22 cellular contexts compared by ENCODE assay signal in the genomic region with DNA sequence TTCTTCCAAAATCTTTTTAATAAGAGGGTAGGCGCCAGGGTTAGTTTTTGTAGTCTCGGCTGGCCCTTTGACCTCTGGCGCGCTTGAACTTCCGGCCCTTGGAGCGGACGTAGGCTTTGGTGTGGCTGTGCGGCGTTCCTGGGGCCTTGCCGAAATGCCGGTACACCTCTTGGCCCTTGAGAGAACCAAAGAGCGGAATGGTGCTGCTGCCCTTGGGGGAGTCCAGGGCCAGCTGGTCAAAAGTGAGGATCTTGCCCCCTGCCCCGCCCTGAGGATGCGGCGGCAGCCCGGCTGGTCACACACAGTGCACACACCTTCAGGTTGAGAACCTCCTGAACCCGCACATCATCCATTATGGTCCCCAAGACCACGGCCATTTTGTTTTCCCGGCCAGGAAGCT. TPM values are rescaled to one million over a fixed set of nuclear protein-coding genes. Genes with fewer than 3 reads are reported as not detected.
DNase-seq lines count a peak whose midpoint lies in the region; ATAC-seq and TF ChIP-seq lines count a peak whose summit lies in the region.
"Had no signal": no experiment of that assay in that cellular context is flagged by ENCODE, and none has a peak within 500 bp of the region (broad histone marks: within the 10 kb centered on the region; RNA-seq: fewer than 3 reads in every experiment).

No MANE protein-coding gene starts in this region.

- no peaks in the 10 kb centered on the region for H3K9me3 ChIP-seq in BLaER1 treated with 17β-estradiol and CSF1 and Interleukin-3, amounts not matched to agents 10 nM and 100 nM (replicated peaks in 1 of 11)
- no peaks in the 10 kb centered on the region for H3K9me3 ChIP-seq in spleen
- no peaks in the 10 kb centered on the region for H3K9me3 ChIP-seq in sigmoid colon
- H3K9me3 ChIP-seq: A549, BE2C, Caco-2 had no signal

- peak overlapping the region in 8 of 11 experiments; percentile 24 to 92 (median 60); a peak in 16 of 22 replicates for H3K4me2 ChIP-seq in BLaER1 treated with 17β-estradiol and CSF1 and Interleukin-3, amounts not matched to agents 10 nM and 100 nM
- H3K4me2 ChIP-seq: A549 had no signal

- no peaks in the 10 kb centered on the region for H4K20me1 ChIP-seq in BLaER1 treated with 17β-estradiol and CSF1 and Interleukin-3, amounts not matched to agents 10 nM and 100 nM

- 0 out of 2 replicates have a peak, but pooled peaks cover 3% of the 10 kb centered on the region for H3K36me3 Mint-ChIP-seq in WTC11
- H3K36me3 Mint-ChIP-seq in activated naive CD4-positive, alpha-beta T cell treated with anti-CD3 and anti-CD28 coated beads, Interleukin-2, amount 10 ng/mL, durations not matched to agents 7 days and 5 days = no peaks in the 10 kb centered on the region
- no peaks in the 10 kb centered on the region for H3K36me3 Mint-ChIP-seq in activated CD4-positive, alpha-beta T cell treated with anti-CD3 and anti-CD28 coated beads, Interleukin-2, amount 10 ng/mL, durations not matched to agents 24 days and 14 days (ENCODE audit: low read depth)
- H3K36me3 Mint-ChIP-seq: CD4-positive, CD25-positive, alpha-beta regulatory T cell; CD8-positive, alpha-beta T cell had no signal

- no peak overlapping the region for H3K9ac ChIP-seq in BLaER1 treated with 17β-estradiol and CSF1 and Interleukin-3, amounts not matched to agents 10 nM and 100 nM

- no peak for TF ChIP-seq CTCF in WTC11 (IDR thresholded peaks at IDR 0.05)
- TF ChIP-seq CTCF in spleen (IDR thresholded peaks at IDR 0.05 in 8 of 11, conservative IDR thresholded peaks at IDR 0.05 in 3 of 11) = no peak
- no peak for TF ChIP-seq CTCF in sigmoid colon (IDR thresholded peaks at IDR 0.05)

- DNase-seq in WTC11 (ENCODE audit: low spot score) = no peak
- DNase-seq in spleen = peak; percentile 41
- DNase-seq in activated naive CD4-positive, alpha-beta T cell treated with anti-CD3 and anti-CD28 coated beads, Interleukin-2, amount 10 ng/mL, durations not matched to agents 7 days and 5 days = no peak
- DNase-seq in sigmoid colon = no peak
- no peak for DNase-seq in GM03348 (ENCODE audit: low spot score)
- no peak for DNase-seq in activated CD4-positive, alpha-beta T cell treated with anti-CD3 and anti-CD28 coated beads, Interleukin-2, amount 10 ng/mL, durations not matched to agents 24 days and 14 days
- DNase-seq: 8988T; ACHN; AML-193; BE2C; Caco-2; CD4-positive, CD25-positive, alpha-beta regulatory T cell; CD8-positive, alpha-beta T cell; DMS 273 treated with DMSO at 0.1 percent for 48 hours; DMS79; EL; GDM1; H7; HCEC 1CT had no signal

- H3K27me3 Mint-ChIP-seq in WTC11 (ENCODE audit: low read depth) = peaks cover 9% of the 10 kb centered on the region
- H3K27me3 Mint-ChIP-seq in activated naive CD4-positive, alpha-beta T cell treated with anti-CD3 and anti-CD28 coated beads, Interleukin-2, amount 10 ng/mL, durations not matched to agents 7 days and 5 days = peaks cover 10% of the 10 kb centered on the region
- peaks cover 4% of the 10 kb centered on the region for H3K27me3 Mint-ChIP-seq in activated CD4-positive, alpha-beta T cell treated with anti-CD3 and anti-CD28 coated beads, Interleukin-2, amount 10 ng/mL, durations not matched to agents 24 days and 14 days

- peaks cover 13 to 70% (median 60%) of the 10 kb centered on the region in 10 experiments for H3K4me1 ChIP-seq in BLaER1 treated with 17β-estradiol and CSF1 and Interleukin-3, amounts not matched to agents 10 nM and 100 nM
- H3K4me1 ChIP-seq in spleen (peaks cover 0 to 6% (median 0%) of the 10 kb centered on the region in 6 donors), sigmoid colon (no peaks in the 10 kb centered on the region)
- H3K4me1 ChIP-seq: A549, Caco-2 had no signal

- WGBS in spleen, 5 donors = 89 to 98% (median 96%) methylated on average over 16 to 19 of the region's 19 CpGs
- WGBS in sigmoid colon, 2 donors = 92 to 95% methylated on average over 19 of the region's 19 CpGs

- H3K27ac ChIP-seq in BLaER1 treated with 17β-estradiol and CSF1 and Interleukin-3, amounts not matched to agents 10 nM and 100 nM = peak overlapping the region in 3 of 11 experiments; percentile 15 to 42 (median 42); a peak in 3 of 22 replicates
- H3K27ac ChIP-seq in spleen = no peak overlapping the region
- no peak overlapping the region for H3K27ac ChIP-seq in sigmoid colon
- H3K27ac ChIP-seq: A549, C4-2B had no signal

- H3K27ac Mint-ChIP-seq in WTC11 = no peak overlapping the region
- H3K27ac Mint-ChIP-seq in activated naive CD4-positive, alpha-beta T cell treated with anti-CD3 and anti-CD28 coated beads, Interleukin-2, amount 10 ng/mL, durations not matched to agents 7 days and 5 days = no peak overlapping the region
- no peak overlapping the region for H3K27ac Mint-ChIP-seq in activated CD4-positive, alpha-beta T cell treated with anti-CD3 and anti-CD28 coated beads, Interleukin-2, amount 10 ng/mL, durations not matched to agents 24 days and 14 days
- H3K27ac Mint-ChIP-seq: CD4-positive, CD25-positive, alpha-beta regulatory T cell; CD8-positive, alpha-beta T cell had no signal

- no peak for ATAC-seq in WTC11
- ATAC-seq: A549; CD8-positive, alpha-beta T cell had no signal

- POLR2A ChIA-PET in WTC11 (lab: Charles Lee) = no interaction called here

- 0 out of 2 replicates have a peak, but pooled peaks cover 2% of the 10 kb centered on the region for H3K9me3 Mint-ChIP-seq in WTC11
- H3K9me3 Mint-ChIP-seq in activated naive CD4-positive, alpha-beta T cell treated with anti-CD3 and anti-CD28 coated beads, Interleukin-2, amount 10 ng/mL, durations not matched to agents 7 days and 5 days = no peaks in the 10 kb centered on the region
- H3K9me3 Mint-ChIP-seq in activated CD4-positive, alpha-beta T cell treated with anti-CD3 and anti-CD28 coated beads, Interleukin-2, amount 10 ng/mL, durations not matched to agents 24 days and 14 days = no peaks in the 10 kb centered on the region
- H3K9me3 Mint-ChIP-seq: CD4-positive, CD25-positive, alpha-beta regulatory T cell; CD8-positive, alpha-beta T cell had no signal

- CTCF ChIA-PET in WTC11 (lab: Charles Lee) = interaction anchor here (1.0 to 1.3 kb wide), 2 partner anchors 23 to 49 kb away, joined by 3 read pairs; no protein-coding TSS in a partner anchor
- CTCF ChIA-PET in activated naive CD4-positive, alpha-beta T cell treated with anti-CD3 and anti-CD28 coated beads, Interleukin-2, amount 10 ng/mL, durations not matched to agents 7 days and 5 days (lab: Charles Lee) = no interaction called here

- intact Hi-C loops in spleen (cut with DNase I; ENCODE audit: low total_unique reads) (no loop called here), sigmoid colon (cut with DNase I) (no loop called here)
- intact Hi-C loops in activated CD4-positive, alpha-beta T cell treated with anti-CD3 and anti-CD28 coated beads, Interleukin-2, amount 10 ng/mL, durations not matched to agents 24 days and 14 days (cut with micrococcal nuclease) = no loop called here

- no peaks in the 10 kb centered on the region for H3K36me3 ChIP-seq in BLaER1 treated with 17β-estradiol and CSF1 and Interleukin-3, amounts not matched to agents 10 nM and 100 nM
- H3K36me3 ChIP-seq in spleen (no peaks in the 10 kb centered on the region), sigmoid colon (no peaks in the 10 kb centered on the region)
- H3K36me3 ChIP-seq: BE2C had no signal

- no peak overlapping the region for H3K4me3 ChIP-seq in BLaER1 treated with 17β-estradiol and CSF1 and Interleukin-3, amounts not matched to agents 10 nM and 100 nM
- H3K4me3 ChIP-seq in spleen (no peak overlapping the region), sigmoid colon (no peak overlapping the region)
- H3K4me3 ChIP-seq: A549 had no signal

- H3K4me3 Mint-ChIP-seq in WTC11 = no peak overlapping the region
- H3K4me3 Mint-ChIP-seq in activated naive CD4-positive, alpha-beta T cell treated with anti-CD3 and anti-CD28 coated beads, Interleukin-2, amount 10 ng/mL, durations not matched to agents 7 days and 5 days = no peak overlapping the region
- H3K4me3 Mint-ChIP-seq in activated CD4-positive, alpha-beta T cell treated with anti-CD3 and anti-CD28 coated beads, Interleukin-2, amount 10 ng/mL, durations not matched to agents 24 days and 14 days = no peak overlapping the region
- H3K4me3 Mint-ChIP-seq: CD4-positive, CD25-positive, alpha-beta regulatory T cell; CD8-positive, alpha-beta T cell had no signal

- TF ChIP-seq POLR2A in spleen (IDR thresholded peaks at IDR 0.05) (no peak), sigmoid colon (IDR thresholded peaks at IDR 0.05) (no peak)

- no peaks in the 10 kb centered on the region for H3K27me3 ChIP-seq in BLaER1 treated with 17β-estradiol and CSF1 and Interleukin-3, amounts not matched to agents 10 nM and 100 nM
- H3K27me3 ChIP-seq in spleen (replicated peaks in 1 of 7) (no peaks in the 10 kb centered on the region), sigmoid colon (no peaks in the 10 kb centered on the region)
- H3K27me3 ChIP-seq: BE2C had no signal

- TF ChIP-seq EP300 in sigmoid colon (IDR thresholded peaks at IDR 0.05) = no peak

- peaks cover 8% of the 10 kb centered on the region for H3K4me1 Mint-ChIP-seq in WTC11
- peaks cover 2% of the 10 kb centered on the region for H3K4me1 Mint-ChIP-seq in activated naive CD4-positive, alpha-beta T cell treated with anti-CD3 and anti-CD28 coated beads, Interleukin-2, amount 10 ng/mL, durations not matched to agents 7 days and 5 days
- no peaks in the 10 kb centered on the region for H3K4me1 Mint-ChIP-seq in activated CD4-positive, alpha-beta T cell treated with anti-CD3 and anti-CD28 coated beads, Interleukin-2, amount 10 ng/mL, durations not matched to agents 24 days and 14 days
- H3K4me1 Mint-ChIP-seq: CD4-positive, CD25-positive, alpha-beta regulatory T cell had no signal

TF ChIP-seq in WTC11, 78 proteins besides CTCF, POLR2A, EP300 and RAD21:
- TF ChIP-seq, protein P1, sequence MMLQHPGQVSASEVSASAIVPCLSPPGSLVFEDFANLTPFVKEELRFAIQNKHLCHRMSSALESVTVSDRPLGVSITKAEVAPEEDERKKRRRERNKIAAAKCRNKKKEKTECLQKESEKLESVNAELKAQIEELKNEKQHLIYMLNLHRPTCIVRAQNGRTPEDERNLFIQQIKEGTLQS (CRISPR knock-in tag; conservative IDR thresholded peaks at IDR 0.05) = no peak
- 0 out of 2 replicates have a peak, but pooled peaks have one; percentile 5 for TF ChIP-seq ZNF121 (CRISPR knock-in tag; IDR thresholded peaks at IDR 0.05)
TF ChIP-seq in WTC11: peak in this region for 1.

RNA-seq across cellular contexts. Expression of gene CHRNB4, which starts 20.0 kb away (rescaled TPM):
- 3.7 to 10.1 TPM (median 4.0 TPM) in 3 replicates for total RNA-seq in WTC11 (2021)
- 1 to 10 TPM in 1 of 7 donors, under 1 TPM in 6; 0.17 to 1.1 (median 0.28) TPM for total RNA-seq in spleen
- polyA plus RNA-seq in spleen = under 1 TPM; 0.07 to 0.22 (median 0.12) TPM
- 1 to 10 TPM in 3 of 4 donors, under 1 TPM in 1; 0.33 to 2.5 (median 1.4) TPM for total RNA-seq in sigmoid colon
- 1 to 10 TPM in 1 of 3 donors, not detected in 2; 1.1 TPM for polyA plus RNA-seq in sigmoid colon
- total RNA-seq in activated CD4-positive, alpha-beta T cell treated with anti-CD3 and anti-CD28 coated beads, Interleukin-2, amount 10 ng/mL, durations not matched to agents 24 days and 14 days = not detected in 2 replicates
- total RNA-seq: CD4-positive, CD25-positive, alpha-beta regulatory T cell; CD8-positive, alpha-beta T cell had no signal
- polyA plus RNA-seq: CD4-positive, CD25-positive, alpha-beta regulatory T cell had no signal

RNA-seq across cellular contexts. Expression of gene CHRNA3, which starts 40.2 kb away (rescaled TPM):
- total RNA-seq in WTC11 (2021) (2.2 to 4.4 TPM (median 3.2 TPM) in 3 replicates), spleen (under 1 TPM in 5 of 7 donors, not detected in 2; 0.23 to 0.66 (median 0.46) TPM), sigmoid colon (10 to 100 TPM in 3 of 4 donors, 1 to 10 TPM in 1; 5.4 to 13.8 (median 10.7) TPM)
- polyA plus RNA-seq in spleen (1 to 10 TPM in 1 of 3 donors, under 1 TPM in 2; 0.48 to 1.6 (median 0.74) TPM), sigmoid colon (1 to 10 TPM in 1 of 3 donors, under 1 TPM in 2; 0.23 to 6.9 (median 0.60) TPM)
- total RNA-seq in activated CD4-positive, alpha-beta T cell treated with anti-CD3 and anti-CD28 coated beads, Interleukin-2, amount 10 ng/mL, durations not matched to agents 24 days and 14 days = not detected in 2 replicates
- total RNA-seq: Caco-2; CD4-positive, CD25-positive, alpha-beta regulatory T cell; CD8-positive, alpha-beta T cell had no signal
